11 cellular contexts compared by ENCODE assay signal in genomic region chr7:150339369-150339768, GRCh38. TPM values are rescaled to one million over a fixed set of nuclear protein-coding genes. Genes with fewer than 3 reads are reported as not detected.
DNase-seq lines count a peak whose midpoint lies in the region; ATAC-seq and TF ChIP-seq lines count a peak whose summit lies in the region.
"Had no signal": no experiment of that assay in that cellular context is flagged by ENCODE, and none has a peak within 500 bp of the region (broad histone marks: within the 10 kb centered on the region; RNA-seq: fewer than 3 reads in every experiment).

No MANE protein-coding gene starts in this region.

- H3K27me3 ChIP-seq in gastroesophageal sphincter = no peaks in the 10 kb centered on the region
- H3K27me3 ChIP-seq in neuronal stem cell (ENCODE audit: control insufficient read depth in 3 of 3, insufficient read depth in 3 of 3, low read depth in 1 of 3, low read length in 3 of 3) = peaks cover 13 to 49% (median 34%) of the 10 kb centered on the region in 3 experiments
- H3K27me3 ChIP-seq in heart left ventricle = peaks cover 0 to 42% (median 7%) of the 10 kb centered on the region in 9 donors

- H3K23ac ChIP-seq in neuronal stem cell (ENCODE audit: low read depth, low read length, poor library complexity) = peak overlapping the region; percentile 44

- WGBS in gastroesophageal sphincter (ENCODE audit: low coverage in 1 of 2), 2 donors = 39 to 63% methylated on average over 6 of the region's 8 CpGs
- WGBS in neuronal stem cell (ENCODE audit: extremely low coverage in 2 of 2, insufficient read length in 2 of 2, insufficient replicate concordance in 1 of 2), 2 donors = no CpG with 5 or more reads among the region's 8 CpGs
- WGBS in heart left ventricle, 4 donors = 66 to 75% (median 71%) methylated on average over 7 to 8 of the region's 8 CpGs

- peak overlapping the region; percentile 53 for H2AK5ac ChIP-seq in neuronal stem cell (ENCODE audit: low read depth, low read length)

- no peak overlapping the region for H2AFZ ChIP-seq in neuronal stem cell (ENCODE audit: low read length)

- peak overlapping the region in 3 of 4 donors; percentile 86 to 93 (median 90) for H3K27ac ChIP-seq in gastroesophageal sphincter
- no peak overlapping the region for H3K27ac ChIP-seq in neuronal stem cell (replicated peaks; ENCODE audit: low read length)
- H3K27ac ChIP-seq in heart left ventricle = peak overlapping the region in 1 of 12 donors; percentile 93

- peak overlapping the region; percentile 30 for H2BK15ac ChIP-seq in neuronal stem cell (ENCODE audit: low read length)

- H3K36me3 Mint-ChIP-seq in chondrocyte (ENCODE audit: low read depth) = peaks cover 2% of the 10 kb centered on the region

- H3K27me3 Mint-ChIP-seq in chondrocyte (ENCODE audit: low read depth) = peaks cover 25% of the 10 kb centered on the region

- in situ Hi-C loops in ACHN (cut with HindIII; ENCODE audit: low pct_ligation_motif_present, low pct_unique_long_range_greater_than_20kb, low sequenced_read_pairs) = no loop called here

- H3K36me3 ChIP-seq in gastroesophageal sphincter (peaks cover 0 to 22% of the 10 kb centered on the region in 2 donors), neuronal stem cell (replicated peaks in 1 of 2; ENCODE audit: control insufficient read depth in 2 of 2, insufficient read depth in 2 of 2, low read length in 2 of 2) (no peaks in the 10 kb centered on the region), heart left ventricle (no peaks in the 10 kb centered on the region)

- TF ChIP-seq CTCF in gastroesophageal sphincter (IDR thresholded peaks at IDR 0.05) = no peak
- no peak for TF ChIP-seq CTCF in heart left ventricle (IDR thresholded peaks at IDR 0.05)
- TF ChIP-seq CTCF in chondrocyte (IDR thresholded peaks at IDR 0.05) = no peak

- H2BK12ac ChIP-seq in neuronal stem cell (ENCODE audit: low read length) = no peak overlapping the region

- no peak overlapping the region for H3K27ac Mint-ChIP-seq in chondrocyte (ENCODE audit: unreplicated experiment)

- no peaks in the 10 kb centered on the region for H3K79me1 ChIP-seq in neuronal stem cell (ENCODE audit: low read depth, low read length)

- TF ChIP-seq POLR2A in gastroesophageal sphincter (IDR thresholded peaks at IDR 0.05) (no peak), heart left ventricle (IDR thresholded peaks at IDR 0.05) (no peak)

- no peak overlapping the region for H3K4ac ChIP-seq in neuronal stem cell (ENCODE audit: low read length)

- H4K8ac ChIP-seq in neuronal stem cell (ENCODE audit: low read depth, low read length) = no peak overlapping the region

- no peak for TF ChIP-seq EP300 in gastroesophageal sphincter (IDR thresholded peaks at IDR 0.05)

- H2BK120ac ChIP-seq in neuronal stem cell (ENCODE audit: low read depth, low read length) = no peak overlapping the region

- intact Hi-C loops in heart left ventricle (cut with DNase I) = no loop called here

- no peak overlapping the region for H4K91ac ChIP-seq in neuronal stem cell (ENCODE audit: low read depth, low read length, poor library complexity)

- no peaks in the 10 kb centered on the region for H3K9me3 ChIP-seq in gastroesophageal sphincter
- H3K9me3 ChIP-seq in neuronal stem cell (replicated peaks in 1 of 2; ENCODE audit: control insufficient read depth in 2 of 2, insufficient read depth in 1 of 2, low read depth in 1 of 2, low read length in 2 of 2) = peaks cover 3 to 4% of the 10 kb centered on the region in 2 donors
- H3K9me3 ChIP-seq in heart left ventricle = peaks cover 0 to 8% (median under 1%) of the 10 kb centered on the region in 12 donors

- H2BK5ac ChIP-seq in neuronal stem cell (ENCODE audit: low read length) = peak overlapping the region; percentile 43

- ATAC-seq in gastroesophageal sphincter (no peak), HG03460 (IDR thresholded peaks at IDR 0.05; ENCODE audit: unreplicated experiment) (no peak), heart left ventricle (no peak)

- peaks cover 7% of the 10 kb centered on the region for H3K9me3 Mint-ChIP-seq in chondrocyte (ENCODE audit: low read depth)

- H3K4me3 Mint-ChIP-seq in chondrocyte (ENCODE audit: unreplicated experiment) = no peak overlapping the region

- peaks cover 21% of the 10 kb centered on the region for H3K4me1 Mint-ChIP-seq in chondrocyte (ENCODE audit: low read depth)

- H3K4me3 ChIP-seq in gastroesophageal sphincter (peak overlapping the region in 1 of 2 donors; percentile 72), neuronal stem cell (ENCODE audit: low read length in 2 of 2) (no peak overlapping the region), heart left ventricle (peak overlapping the region in 1 of 12 donors; percentile 65)

- no peak overlapping the region for H3K14ac ChIP-seq in neuronal stem cell (ENCODE audit: low read length)

- H3K4me1 ChIP-seq in gastroesophageal sphincter (peaks cover 0 to 84% (median 50%) of the 10 kb centered on the region in 3 donors), neuronal stem cell (ENCODE audit: control insufficient read depth in 2 of 2, insufficient read depth in 1 of 2, low read depth in 1 of 2, low read length in 2 of 2) (peaks cover 10% of the 10 kb centered on the region in 2 donors), heart left ventricle (peaks cover 0 to 27% (median 12%) of the 10 kb centered on the region in 12 donors)

- no peak overlapping the region for H3K4me2 ChIP-seq in neuronal stem cell (ENCODE audit: insufficient read depth, low read length, poor library complexity, severe bottlenecking)

- DNase-seq in ACHN = peak; percentile 92
- peak; percentile 80 for DNase-seq in LHCN-M2 (ENCODE audit: low read depth)
- no peak for DNase-seq in neuronal stem cell (ENCODE audit: low spot score)
- DNase-seq in ureter (ENCODE audit: low spot score) = no peak
- DNase-seq in heart left ventricle = no peak
- DNase-seq in chondrocyte (ENCODE audit: low spot score) = no peak
- DNase-seq: activated T-cell treated with anti-CD3 and anti-CD28 coated beads for 4 hours, Kasumi-1, NCI-H446 treated with DMSO at 0.1 percent for 48 hours had no signal

- H3K18ac ChIP-seq in neuronal stem cell (ENCODE audit: low read length) = peak overlapping the region; percentile 50

- H3K9ac ChIP-seq in neuronal stem cell (ENCODE audit: low read depth, low read length, poor library complexity) = no peak overlapping the region

RNA-seq across cellular contexts. Expression of gene RARRES2, which starts 2.1 kb away (rescaled TPM):
- total RNA-seq in LHCN-M2 (2014; rRNA removed) (9.4 and 24.8 TPM in 2 replicates), gastroesophageal sphincter (100 to 1,000 TPM; 152 to 341 (median 157) TPM), ureter (91.0 TPM), heart left ventricle (100 to 1,000 TPM in 2 of 9 donors, 10 to 100 TPM in 3, 1 to 10 TPM in 4; 3.9 to 108 (median 12.6) TPM), chondrocyte (1.4 to 1.9 TPM (median 1.8 TPM) in 3 replicates)
- 61.8 TPM for polyA plus RNA-seq in LHCN-M2 (2012)
- 0.99 TPM for polyA plus RNA-seq in neuronal stem cell (2013, experiment 1 of 2)
- 1.0 TPM for polyA plus RNA-seq in neuronal stem cell (2013, experiment 2 of 2)
- polyA plus RNA-seq in heart left ventricle = 10 to 100 TPM in 1 of 2 donors, 1 to 10 TPM in 1; 9.2 to 16.0 TPM

RNA-seq across cellular contexts. Expression of gene ACTR3C, which starts 16.0 kb away (rescaled TPM):
- total RNA-seq in LHCN-M2 (2014; rRNA removed) (not detected in 2 replicates), gastroesophageal sphincter (1 to 10 TPM; 6.4 to 10.0 (median 8.1) TPM), ureter (18.2 TPM), heart left ventricle (1 to 10 TPM; 1.6 to 5.9 (median 3.7) TPM), chondrocyte (0.25 to 0.85 TPM in 2 of 3 replicates, not detected in the other)
- not detected for polyA plus RNA-seq in LHCN-M2 (2012)
- not detected for polyA plus RNA-seq in neuronal stem cell (2013, experiment 1 of 2)
- polyA plus RNA-seq in neuronal stem cell (2013, experiment 2 of 2) = not detected
- 1 to 10 TPM; 2.2 to 4.5 TPM for polyA plus RNA-seq in heart left ventricle

RNA-seq across cellular contexts. Expression of gene LRRC61, which starts 16.2 kb away (rescaled TPM):
- total RNA-seq in LHCN-M2 (2014; rRNA removed) = not detected in 2 replicates
- 0.06 TPM for polyA plus RNA-seq in LHCN-M2 (2012)
- 10 to 100 TPM in 2 of 4 donors, 1 to 10 TPM in 2; 7.1 to 25.1 (median 14.0) TPM for total RNA-seq in gastroesophageal sphincter
- 0.81 TPM for polyA plus RNA-seq in neuronal stem cell (2013, experiment 1 of 2)
- 0.79 TPM for polyA plus RNA-seq in neuronal stem cell (2013, experiment 2 of 2)
- total RNA-seq in ureter = 14.1 TPM
- total RNA-seq in heart left ventricle = 1 to 10 TPM; 2.1 to 9.4 (median 4.6) TPM
- 1 to 10 TPM; 1.8 to 8.3 TPM for polyA plus RNA-seq in heart left ventricle
- total RNA-seq in chondrocyte = 1.5 to 1.7 TPM in 2 of 3 replicates, not detected in the other

RNA-seq across cellular contexts. Expression of gene REPIN1, which starts 29.3 kb away (rescaled TPM):
- 147 and 178 TPM in 2 replicates for total RNA-seq in LHCN-M2 (2014; rRNA removed)
- polyA plus RNA-seq in LHCN-M2 (2012) = 92.8 TPM
- total RNA-seq in gastroesophageal sphincter = 100 to 1,000 TPM in 2 of 4 donors, 10 to 100 TPM in 2; 72.7 to 132 (median 102) TPM
- 84.5 TPM for polyA plus RNA-seq in neuronal stem cell (2013, experiment 1 of 2)
- polyA plus RNA-seq in neuronal stem cell (2013, experiment 2 of 2) = 85.1 TPM
- total RNA-seq in ureter = 117 TPM
- total RNA-seq in heart left ventricle = 100 to 1,000 TPM in 5 of 9 donors, 10 to 100 TPM in 4; 90.4 to 141 (median 100) TPM
- polyA plus RNA-seq in heart left ventricle = 10 to 100 TPM; 49.8 to 79.6 TPM
- total RNA-seq in chondrocyte = 59.5 to 65.8 TPM (median 63.4 TPM) in 3 replicates

RNA-seq across cellular contexts. Expression of gene ZNF775, which starts 39.8 kb away (rescaled TPM):
- total RNA-seq in LHCN-M2 (2014; rRNA removed) = 12.1 and 15.1 TPM in 2 replicates
- 5.4 TPM for polyA plus RNA-seq in LHCN-M2 (2012)
- 10 to 100 TPM in 2 of 4 donors, 1 to 10 TPM in 2; 5.3 to 12.5 (median 10.5) TPM for total RNA-seq in gastroesophageal sphincter
- 15.9 TPM for polyA plus RNA-seq in neuronal stem cell (2013, experiment 1 of 2)
- 15.7 TPM for polyA plus RNA-seq in neuronal stem cell (2013, experiment 2 of 2)
- 3.6 TPM for total RNA-seq in ureter
- 1 to 10 TPM; 2.1 to 5.0 (median 3.3) TPM for total RNA-seq in heart left ventricle
- polyA plus RNA-seq in heart left ventricle = 1 to 10 TPM; 1.8 to 4.4 TPM
- 4.3 to 6.5 TPM (median 6.0 TPM) in 3 replicates for total RNA-seq in chondrocyte

Comparison
In these comparisons a context has a peak if more than half of its experiments do, and no peak if none do; other contexts are left out.
1. DNase-seq: peak in ACHN (single experiment) and LHCN-M2 (single experiment); none in neuronal stem cell (single experiment), ureter (single experiment), heart left ventricle (0 of 5) and chondrocyte (single experiment).